Comparison of ENCODE assay signal across 16 cellular contexts in the genomic region with DNA sequence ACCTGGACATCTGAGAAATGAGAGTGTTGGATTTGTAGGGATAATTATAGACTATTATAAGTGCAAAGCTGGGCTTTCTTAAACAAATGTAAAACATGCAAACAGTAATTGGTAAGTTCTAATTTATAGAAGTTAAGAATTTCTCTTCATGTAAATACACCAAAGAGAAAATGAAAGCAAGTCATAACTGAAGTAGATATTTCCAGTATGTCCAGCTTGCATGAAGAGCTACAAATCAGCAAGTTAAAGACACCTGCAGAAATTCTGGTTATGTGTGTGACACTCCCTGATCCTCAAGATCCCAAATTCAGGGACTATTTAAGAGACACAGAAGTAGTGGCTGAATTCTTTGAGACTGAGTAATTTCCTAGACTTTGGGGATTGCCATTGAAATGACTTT.
DNase-seq lines count a peak whose midpoint lies in the region; ATAC-seq and TF ChIP-seq lines count a peak whose summit lies in the region.
"Had no signal": no experiment of that assay in that cellular context is flagged by ENCODE, and none has a peak within 500 bp of the region (broad histone marks: within the 10 kb centered on the region; RNA-seq: fewer than 3 reads in every experiment).

No MANE protein-coding gene starts in this region.

- no peak overlapping the region for H2AFZ ChIP-seq in neural progenitor cell (replicated peaks)

- H3K4me3 ChIP-seq in GM12865 (ENCODE audit: low read depth, low read length) (peak overlapping the region; percentile 45), neural progenitor cell (no peak overlapping the region), endodermal cell (ENCODE audit: low read length) (no peak overlapping the region)
- H3K4me3 ChIP-seq: prostate gland, uterus had no signal

- H3K4me3 Mint-ChIP-seq in neural progenitor cell (no peak overlapping the region), endodermal cell (no peak overlapping the region)
- H3K4me3 Mint-ChIP-seq: activated T-cell treated with anti-CD3 and anti-CD28 coated beads, Interleukin-2, amount 50 U/mL, for 72 hours had no signal

- DNase-seq in GM12865 (ENCODE audit: low read depth) = peak; percentile 16
- DNase-seq in neural progenitor cell (ENCODE audit: low spot score) = no peak
- no peak for DNase-seq in endodermal cell
- DNase-seq in GDM1 (lab: John Stamatoyannopoulos, UW) = no peak
- DNase-seq: activated CD4-positive, CD25-positive, alpha-beta regulatory T cell treated with anti-CD3 and anti-CD28 coated beads, Interleukin-2, amount 50 U/mL, for 72 hours; activated T-cell treated with anti-CD3 and anti-CD28 coated beads, Interleukin-2, amount 50 U/mL, for 72 hours; DMS79 treated with DMSO at 0.1 percent for 48 hours; foreskin keratinocyte; islet precursor cell; NCI-H1694 treated with DMSO at 0.1 percent for 48 hours; uterus had no signal

- H3K4me1 ChIP-seq in neural progenitor cell (peaks cover 5% of the 10 kb centered on the region), endodermal cell (ENCODE audit: control insufficient read depth, insufficient read depth, low read length) (no peaks in the 10 kb centered on the region)
- H3K4me1 ChIP-seq: foreskin keratinocyte, prostate gland, uterus had no signal

- no peak overlapping the region for H3K27ac Mint-ChIP-seq in neural progenitor cell
- H3K27ac Mint-ChIP-seq in endodermal cell = no peak overlapping the region
- H3K27ac Mint-ChIP-seq: activated T-cell treated with anti-CD3 and anti-CD28 coated beads, Interleukin-2, amount 50 U/mL, for 72 hours had no signal

- H3K4me1 Mint-ChIP-seq in neural progenitor cell (peaks cover 4% of the 10 kb centered on the region), endodermal cell (no peaks in the 10 kb centered on the region)

- H3K9me3 ChIP-seq in neural progenitor cell (ENCODE audit: low read depth) (no peaks in the 10 kb centered on the region), endodermal cell (ENCODE audit: control insufficient read depth, low read length) (no peaks in the 10 kb centered on the region)
- H3K9me3 ChIP-seq: prostate gland, uterus had no signal

- H3K36me3 Mint-ChIP-seq in neural progenitor cell = no peaks in the 10 kb centered on the region
- H3K36me3 Mint-ChIP-seq in endodermal cell (ENCODE audit: low read depth) = no peaks in the 10 kb centered on the region

- peaks cover 3% of the 10 kb centered on the region for H3K9me3 Mint-ChIP-seq in neural progenitor cell
- H3K9me3 Mint-ChIP-seq in endodermal cell = no peaks in the 10 kb centered on the region
- H3K9me3 Mint-ChIP-seq: activated T-cell treated with anti-CD3 and anti-CD28 coated beads, Interleukin-2, amount 50 U/mL, for 72 hours had no signal

- H3K27ac ChIP-seq in neural progenitor cell (no peak overlapping the region), endodermal cell (ENCODE audit: low read depth, low read length) (no peak overlapping the region)
- H3K27ac ChIP-seq: foreskin keratinocyte, prostate gland, uterus had no signal

- ATAC-seq in GM19468 (IDR thresholded peaks at IDR 0.05; ENCODE audit: extremely low read depth, unreplicated experiment) (peak; percentile 29), HG02870 (IDR thresholded peaks at IDR 0.05; ENCODE audit: unreplicated experiment) (peak; percentile 54), HG03558 (IDR thresholded peaks at IDR 0.05; ENCODE audit: extremely low read depth, unreplicated experiment) (peak; percentile 36), SK-N-SH treated with all-trans-retinoic acid at 6 μM for 48 hours (no peak)
- ATAC-seq: activated T-cell treated with anti-CD3 and anti-CD28 coated beads, Interleukin-2, amount 50 U/mL, for 72 hours; foreskin keratinocyte had no signal

- H3K27me3 ChIP-seq in neural progenitor cell (no peaks in the 10 kb centered on the region), endodermal cell (ENCODE audit: control insufficient read depth, insufficient read depth, low read length, poor library complexity, severe bottlenecking) (no peaks in the 10 kb centered on the region)
- H3K27me3 ChIP-seq: foreskin keratinocyte, uterus had no signal

- H3F3A ChIP-seq in neural progenitor cell (ENCODE audit: low read depth) = no peaks in the 10 kb centered on the region

- TF ChIP-seq CTCF in GM12865 (IDR thresholded peaks at IDR 0.05; ENCODE audit: insufficient read depth, low read depth, low read length, missing control alignments) = no peak
- no peak for TF ChIP-seq CTCF in neural progenitor cell (IDR thresholded peaks at IDR 0.05)
- no peak for TF ChIP-seq CTCF in endodermal cell (conservative IDR thresholded peaks at IDR 0.05)

- H3K36me3 ChIP-seq in neural progenitor cell (no peaks in the 10 kb centered on the region), endodermal cell (ENCODE audit: control insufficient read depth, insufficient read depth, low read length) (no peaks in the 10 kb centered on the region)
- H3K36me3 ChIP-seq: prostate gland had no signal

- H3K27me3 Mint-ChIP-seq in neural progenitor cell (ENCODE audit: insufficient read depth, low read depth) (peaks cover 5% of the 10 kb centered on the region), endodermal cell (ENCODE audit: insufficient read depth) (no peaks in the 10 kb centered on the region)

- no peak overlapping the region for H3K4me2 ChIP-seq in neural progenitor cell

- H3K9ac ChIP-seq in neural progenitor cell (no peak overlapping the region), endodermal cell (ENCODE audit: extremely low read depth, low read length, poor library complexity, severe bottlenecking) (no peak overlapping the region)

- no peaks in the 10 kb centered on the region for H3K79me2 ChIP-seq in neural progenitor cell (ENCODE audit: low read depth)

- no peaks in the 10 kb centered on the region for H4K20me1 ChIP-seq in neural progenitor cell (ENCODE audit: low read depth)

TF ChIP-seq in SK-N-SH treated with all-trans-retinoic acid at 6 μM for 48 hours, 23 proteins besides CTCF, POLR2A, EP300 and RAD21 (continues in another document):
- TF ChIP-seq CREB5 (CRISPR knock-in tag; IDR thresholded peaks at IDR 0.05; ENCODE audit: low read depth) (no peak), GLIS3 (CRISPR knock-in tag; IDR thresholded peaks at IDR 0.05) (no peak), BACH2 (CRISPR knock-in tag; IDR thresholded peaks at IDR 0.05; ENCODE audit: borderline replicate concordance) (no peak), CSRNP3 (CRISPR knock-in tag; IDR thresholded peaks at IDR 0.05) (no peak), PPARA (CRISPR knock-in tag; IDR thresholded peaks at IDR 0.05; ENCODE audit: borderline replicate concordance) (no peak), TOX (CRISPR knock-in tag; IDR thresholded peaks at IDR 0.05; ENCODE audit: borderline replicate concordance) (no peak), ZNF70 (CRISPR knock-in tag; IDR thresholded peaks at IDR 0.05) (no peak), CSDC2 (CRISPR knock-in tag; IDR thresholded peaks at IDR 0.05) (no peak), ISL1 (CRISPR knock-in tag; IDR thresholded peaks at IDR 0.05) (no peak), ARNTL (CRISPR knock-in tag; IDR thresholded peaks at IDR 0.05; ENCODE audit: borderline replicate concordance, low read depth) (no peak)
- TF ChIP-seq, protein P1, sequence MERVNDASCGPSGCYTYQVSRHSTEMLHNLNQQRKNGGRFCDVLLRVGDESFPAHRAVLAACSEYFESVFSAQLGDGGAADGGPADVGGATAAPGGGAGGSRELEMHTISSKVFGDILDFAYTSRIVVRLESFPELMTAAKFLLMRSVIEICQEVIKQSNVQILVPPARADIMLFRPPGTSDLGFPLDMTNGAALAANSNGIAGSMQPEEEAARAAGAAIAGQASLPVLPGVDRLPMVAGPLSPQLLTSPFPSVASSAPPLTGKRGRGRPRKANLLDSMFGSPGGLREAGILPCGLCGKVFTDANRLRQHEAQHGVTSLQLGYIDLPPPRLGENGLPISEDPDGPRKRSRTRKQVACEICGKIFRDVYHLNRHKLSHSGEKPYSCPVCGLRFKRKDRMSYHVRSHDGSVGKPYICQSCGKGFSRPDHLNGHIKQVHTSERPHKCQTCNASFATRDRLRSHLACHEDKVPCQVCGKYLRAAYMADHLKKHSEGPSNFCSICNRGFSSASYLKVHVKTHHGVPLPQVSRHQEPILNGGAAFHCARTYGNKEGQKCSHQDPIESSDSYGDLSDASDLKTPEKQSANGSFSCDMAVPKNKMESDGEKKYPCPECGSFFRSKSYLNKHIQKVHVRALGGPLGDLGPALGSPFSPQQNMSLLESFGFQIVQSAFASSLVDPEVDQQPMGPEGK (CRISPR knock-in tag; IDR thresholded peaks at IDR 0.05; ENCODE audit: borderline replicate concordance) = no peak
